Comparison of ENCODE assay signal across 3 cellular contexts in the genomic region with DNA sequence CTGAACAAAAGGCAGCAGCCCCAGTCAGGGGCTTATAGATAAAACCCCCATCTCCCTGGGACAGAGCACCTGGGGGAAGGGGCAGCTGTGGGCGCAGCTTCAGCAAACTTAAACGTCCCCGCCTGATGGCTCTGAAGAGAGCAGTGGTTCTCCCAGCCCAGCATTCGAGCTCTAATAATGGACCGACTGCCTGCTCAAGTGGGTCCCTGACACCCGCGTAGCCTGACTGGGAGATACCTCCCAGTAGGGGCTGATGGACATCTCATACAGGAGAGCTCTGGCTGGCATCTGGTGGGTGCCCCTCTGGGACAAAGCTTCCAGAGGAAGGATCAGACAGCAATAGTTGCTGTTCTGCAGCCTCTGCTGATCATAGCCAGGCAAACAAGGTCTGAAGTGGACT.
DNase-seq lines count a peak whose midpoint lies in the region; FAIRE-seq and TF ChIP-seq lines count a peak whose summit lies in the region.
"Not testable (repeated sequence)": the region's sequence is repeated elsewhere in the genome, so short reads cannot be mapped to it uniquely, and the experiment has no call there.

No MANE protein-coding gene starts in this region.

- H3K9ac ChIP-seq in kidney (ENCODE audit: low read length in 2 of 2); neuronal stem cell (ENCODE audit: low read depth, low read length, poor library complexity): not testable (repeated sequence)

- H3K4ac ChIP-seq in neuronal stem cell (ENCODE audit: low read length): not testable (repeated sequence)

- not testable (repeated sequence) for H3K23ac ChIP-seq in neuronal stem cell (ENCODE audit: low read depth, low read length, poor library complexity)

- not testable (repeated sequence) for H3K4me1 ChIP-seq in kidney (ENCODE audit: control insufficient read depth in 1 of 2, insufficient read depth in 1 of 2, low read depth in 1 of 2, low read length in 2 of 2); neuronal stem cell (ENCODE audit: control insufficient read depth in 2 of 2, insufficient read depth in 1 of 2, low read depth in 1 of 2, low read length in 2 of 2); spleen

- not testable (repeated sequence) for H2BK15ac ChIP-seq in neuronal stem cell (ENCODE audit: low read length)

- not testable (repeated sequence) for TF ChIP-seq POLR2A in spleen (IDR thresholded peaks at IDR 0.05)

- not testable (repeated sequence) for H3K79me1 ChIP-seq in neuronal stem cell (ENCODE audit: low read depth, low read length)

- H4K8ac ChIP-seq in neuronal stem cell (ENCODE audit: low read depth, low read length): not testable (repeated sequence)

- H3K27ac ChIP-seq in kidney (ENCODE audit: low read depth in 2 of 2, low read length in 2 of 2); neuronal stem cell (replicated peaks; ENCODE audit: low read length); spleen: not testable (repeated sequence)

- peak overlapping the region; percentile 12 for H2AFZ ChIP-seq in neuronal stem cell (ENCODE audit: low read length)

- not testable (repeated sequence) for H3K14ac ChIP-seq in neuronal stem cell (ENCODE audit: low read length)

- H2BK5ac ChIP-seq in neuronal stem cell (ENCODE audit: low read length): not testable (repeated sequence)

- not testable (repeated sequence) for TF ChIP-seq CTCF in kidney (IDR thresholded peaks at IDR 0.05; ENCODE audit: borderline replicate concordance, extremely low read depth, insufficient read depth); spleen (IDR thresholded peaks at IDR 0.05 in 8 of 11, conservative IDR thresholded peaks at IDR 0.05 in 3 of 11)

- not testable (repeated sequence) for H2BK120ac ChIP-seq in neuronal stem cell (ENCODE audit: low read depth, low read length)

- no CpG with 5 or more reads among the region's 7 CpGs for WGBS in neuronal stem cell (ENCODE audit: extremely low coverage in 2 of 2, insufficient read length in 2 of 2, insufficient replicate concordance in 1 of 2), 2 donors
- 82 to 98% (median 93%) methylated on average over 5 to 7 of the region's 7 CpGs for WGBS in spleen, 5 donors

- not testable (repeated sequence) for H4K91ac ChIP-seq in neuronal stem cell (ENCODE audit: low read depth, low read length, poor library complexity)

- not testable (repeated sequence) for H2BK12ac ChIP-seq in neuronal stem cell (ENCODE audit: low read length)

- intact Hi-C loops in kidney (cut with DNase I); spleen (cut with DNase I; ENCODE audit: low total_unique reads): not testable (repeated sequence)

- peak; percentile 37 for DNase-seq in kidney
- not testable (repeated sequence) for DNase-seq in neuronal stem cell (ENCODE audit: low spot score)
- DNase-seq in spleen: peak; percentile 51

- H3K36me3 ChIP-seq in kidney (ENCODE audit: control insufficient read depth in 1 of 2, insufficient read depth in 2 of 2, low read length in 2 of 2); neuronal stem cell (replicated peaks in 1 of 2; ENCODE audit: control insufficient read depth in 2 of 2, insufficient read depth in 2 of 2, low read length in 2 of 2); spleen: not testable (repeated sequence)

- not testable (repeated sequence) for H3K4me2 ChIP-seq in neuronal stem cell (ENCODE audit: insufficient read depth, low read length, poor library complexity, severe bottlenecking)

- H3K4me3 ChIP-seq in kidney (ENCODE audit: low read length in 2 of 2); neuronal stem cell (ENCODE audit: low read length in 2 of 2); spleen: not testable (repeated sequence)

- H3K9me3 ChIP-seq in kidney (ENCODE audit: control insufficient read depth in 1 of 2, low read length in 2 of 2); neuronal stem cell (replicated peaks in 1 of 2; ENCODE audit: control insufficient read depth in 2 of 2, insufficient read depth in 1 of 2, low read depth in 1 of 2, low read length in 2 of 2); spleen: not testable (repeated sequence)

- FAIRE-seq in kidney (lab: Jason Lieb, UNC): not testable (repeated sequence)

- not testable (repeated sequence) for H3K27me3 ChIP-seq in neuronal stem cell (ENCODE audit: control insufficient read depth in 3 of 3, insufficient read depth in 3 of 3, low read depth in 1 of 3, low read length in 3 of 3); spleen (replicated peaks in 1 of 7)

- not testable (repeated sequence) for H2AK5ac ChIP-seq in neuronal stem cell (ENCODE audit: low read depth, low read length)

- not testable (repeated sequence) for H3K18ac ChIP-seq in neuronal stem cell (ENCODE audit: low read length)
